In genomic region chr14:94217116-94217515, GRCh38 we compare ENCODE assay signal across 21 cellular contexts. TPM values are rescaled to one million over a fixed set of nuclear protein-coding genes. Genes with fewer than 3 reads are reported as not detected.
DNase-seq lines count a peak whose midpoint lies in the region; ATAC-seq and TF ChIP-seq lines count a peak whose summit lies in the region.
"Had no signal": no experiment of that assay in that cellular context is flagged by ENCODE, and none has a peak within 500 bp of the region (broad histone marks: within the 10 kb centered on the region; RNA-seq: fewer than 3 reads in every experiment).

No MANE protein-coding gene starts in this region.

- H3K36me3 ChIP-seq in H7 (replicated peaks; ENCODE audit: control insufficient read depth, insufficient read depth, low read length): no peaks in the 10 kb centered on the region
- no peaks in the 10 kb centered on the region for H3K36me3 ChIP-seq in trophoblast cell (ENCODE audit: control insufficient read depth in 1 of 2, insufficient read depth in 2 of 2, low read length in 2 of 2)
- H3K36me3 ChIP-seq in Karpas-422 (ENCODE audit: insufficient read depth, low read length): no peaks in the 10 kb centered on the region
- no peaks in the 10 kb centered on the region for H3K36me3 ChIP-seq in ovary
- H3K36me3 ChIP-seq: BLaER1 had no signal

- no peaks in the 10 kb centered on the region for H3K9me2 ChIP-seq in Karpas-422 (replicated peaks; ENCODE audit: insufficient read depth, low read length)

- TF ChIP-seq POLR2A in ovary (IDR thresholded peaks at IDR 0.05): no peak

- H2BK12ac ChIP-seq in trophoblast cell (ENCODE audit: low read length): no peak overlapping the region

- no peaks in the 10 kb centered on the region for H3K79me2 ChIP-seq in trophoblast cell (ENCODE audit: control insufficient read depth, insufficient read depth, low read length, poor library complexity)
- no peaks in the 10 kb centered on the region for H3K79me2 ChIP-seq in Karpas-422 (ENCODE audit: low read length)

- no CpG with 5 or more reads among the region's 2 CpGs for WGBS in trophoblast cell (ENCODE audit: extremely low coverage, insufficient coverage, insufficient read length)
- 91 to 98% (median 91%) methylated on average over 2 of the region's 2 CpGs for WGBS in ovary, 3 donors

- no peak overlapping the region for H2AFZ ChIP-seq in trophoblast cell (ENCODE audit: insufficient read depth, low read length, poor library complexity)
- no peak overlapping the region for H2AFZ ChIP-seq in Karpas-422 (ENCODE audit: low read length)

- H3K23ac ChIP-seq in trophoblast cell (ENCODE audit: low read length): no peak overlapping the region

- H4K20me1 ChIP-seq in Karpas-422 (ENCODE audit: insufficient read depth, low read depth, low read length): no peaks in the 10 kb centered on the region
- H4K20me1 ChIP-seq: BLaER1 had no signal

- H3K4ac ChIP-seq in trophoblast cell (ENCODE audit: low read depth, low read length): no peak overlapping the region

- H3K9ac ChIP-seq in trophoblast cell (ENCODE audit: low read length) (no peak overlapping the region), Karpas-422 (ENCODE audit: low read length) (no peak overlapping the region)
- H3K9ac ChIP-seq: BLaER1 had no signal

- H3K18ac ChIP-seq in trophoblast cell (ENCODE audit: low read length): no peak overlapping the region

- peaks cover 0 to 5% of the 10 kb centered on the region in 2 experiments for H3K4me1 ChIP-seq in trophoblast cell (ENCODE audit: control insufficient read depth in 1 of 2, insufficient read depth in 2 of 2, low read length in 2 of 2)
- no peaks in the 10 kb centered on the region for H3K4me1 ChIP-seq in Karpas-422 (ENCODE audit: low read length)
- H3K4me1 ChIP-seq in ovary (ENCODE audit: insufficient read depth): no peaks in the 10 kb centered on the region
- H3K4me1 ChIP-seq: BLaER1, Caco-2 had no signal

- no peak for TF ChIP-seq EP300 in ovary (IDR thresholded peaks at IDR 0.05)

- no peak for TF ChIP-seq CTCF in ovary (IDR thresholded peaks at IDR 0.05)

- peak; percentile 13 for DNase-seq in H7
- DNase-seq in NCI-H69 (lab: John Stamatoyannopoulos, UW): peak; percentile 20
- peak; percentile 14 for DNase-seq in iPS-NIHi11 (ENCODE audit: low spot score)
- peak; percentile 89 to 96 for DNase-seq in trophoblast cell
- no peak for DNase-seq in Karpas-422
- DNase-seq in ovary: no peak
- DNase-seq: Caco-2; CD4-positive, alpha-beta memory T cell; DND-41; KBM-7; NCI-H1092; NCI-H2029 treated with DMSO at 0.1 percent for 48 hours; NCI-H446 treated with DMSO at 0.1 percent for 48 hours; NCI-H526 treated with DMSO at 0.1 percent for 48 hours; SIG-M5 had no signal

- intact Hi-C loops in ovary (cut with DNase I): no loop called here

- no peak overlapping the region for H4K12ac ChIP-seq in trophoblast cell (ENCODE audit: low read depth, low read length)

- H3K4me3 ChIP-seq in H7 (ENCODE audit: insufficient read depth, low read depth, low read length) (no peak overlapping the region), trophoblast cell (ENCODE audit: low read depth, low read length) (no peak overlapping the region), Karpas-422 (ENCODE audit: low read length) (no peak overlapping the region), ovary (no peak overlapping the region)
- H3K4me3 ChIP-seq: BLaER1 had no signal

- H3K27ac ChIP-seq in trophoblast cell (ENCODE audit: low read depth, low read length): no peak overlapping the region
- H3K27ac ChIP-seq in Karpas-422 (ENCODE audit: low read length): no peak overlapping the region
- no peak overlapping the region for H3K27ac ChIP-seq in ovary
- H3K27ac ChIP-seq: BLaER1, HL-60 had no signal

- H2AK5ac ChIP-seq in trophoblast cell (ENCODE audit: low read length): no peak overlapping the region

- no peak overlapping the region for H3K14ac ChIP-seq in trophoblast cell (ENCODE audit: low read length)

- H3K9me3 ChIP-seq in trophoblast cell (ENCODE audit: insufficient read depth, low read depth, low read length) (no peaks in the 10 kb centered on the region), Karpas-422 (ENCODE audit: low read length) (no peaks in the 10 kb centered on the region), ovary (no peaks in the 10 kb centered on the region)

- H2BK120ac ChIP-seq in trophoblast cell (ENCODE audit: insufficient read depth, low read length, poor library complexity): no peak overlapping the region

- H4K91ac ChIP-seq in trophoblast cell (ENCODE audit: low read depth, low read length): no peak overlapping the region

- H4K8ac ChIP-seq in trophoblast cell (ENCODE audit: low read depth, low read length): no peak overlapping the region

- no peaks in the 10 kb centered on the region for H3K79me1 ChIP-seq in trophoblast cell (ENCODE audit: low read length)

- ATAC-seq in GM19023 (IDR thresholded peaks at IDR 0.05; ENCODE audit: unreplicated experiment): no peak
- ATAC-seq: HepG2, Panc1, SK-N-SH treated with all-trans-retinoic acid at 6 μM for 48 hours had no signal

- no peaks in the 10 kb centered on the region for H3K27me3 ChIP-seq in H7 (ENCODE audit: control insufficient read depth, insufficient read depth, low read length)
- H3K27me3 ChIP-seq in trophoblast cell (ENCODE audit: insufficient read depth, low read length): no peaks in the 10 kb centered on the region
- peaks cover 2% of the 10 kb centered on the region; the same call in 1 of the 2 replicates for H3K27me3 ChIP-seq in Karpas-422 (ENCODE audit: low read length)
- H3K27me3 ChIP-seq in ovary: peaks cover 3% of the 10 kb centered on the region
- H3K27me3 ChIP-seq: BLaER1 had no signal

- H3K4me2 ChIP-seq in trophoblast cell (ENCODE audit: low read length) (peak overlapping the region; percentile 9), Karpas-422 (ENCODE audit: low read depth, low read length, poor library complexity, severe bottlenecking) (no peak overlapping the region)
- H3K4me2 ChIP-seq: BLaER1 had no signal

- no peak overlapping the region for H2BK5ac ChIP-seq in trophoblast cell (ENCODE audit: low read depth, low read length, poor library complexity)

RNA-seq across cellular contexts. Expression of gene PPP4R4, which starts 43.0 kb away (rescaled TPM):
- 2.3 and 3.0 TPM in 2 replicates for total RNA-seq in H7 (2014; rRNA removed; shearing (Covaris generic))
- polyA plus RNA-seq in trophoblast cell (2013): 0.15 and 0.18 TPM in 2 replicates
- 0.75 and 0.79 TPM in 2 replicates for total RNA-seq in Karpas-422 (2014; rRNA removed; shearing (Covaris generic); ENCODE audit: low replicate concordance)
- total RNA-seq in ovary: 10 to 100 TPM in 6 of 7 donors, 1 to 10 TPM in 1; 10.0 to 41.0 (median 17.6) TPM
- polyA plus RNA-seq in ovary: 1 to 10 TPM; 3.0 to 6.6 TPM

Comparison
In these comparisons a context has a peak if more than half of its experiments do, and no peak if none do; other contexts are left out.
1. DNase-seq: peak in H7 (single experiment), NCI-H69 (single experiment), iPS-NIHi11 (single experiment) and trophoblast cell (2 of 2); none in Karpas-422 (single experiment) and ovary (0 of 5).